1 cellular context compared by ENCODE assay signal in the genomic region with DNA sequence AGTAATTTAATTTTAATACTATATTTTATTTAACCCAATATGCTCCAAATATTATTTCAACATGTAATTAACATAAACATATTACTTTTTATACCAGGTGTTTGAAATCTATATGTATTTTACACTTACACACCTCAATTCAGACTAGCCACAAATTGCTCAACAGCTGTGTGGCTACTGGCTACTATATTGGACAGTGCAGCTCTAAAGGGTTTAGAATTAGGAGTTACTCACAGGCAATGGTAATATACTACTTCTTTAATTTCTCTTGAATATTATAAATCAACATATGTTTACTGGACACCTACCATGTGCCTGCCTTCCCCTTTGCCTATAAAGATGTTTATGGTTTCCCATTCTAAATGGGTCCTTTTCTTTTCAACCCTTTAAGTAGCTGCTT.
TF ChIP-seq lines count a peak whose summit lies in the region.

No MANE protein-coding gene starts in this region.

TF ChIP-seq in SK-N-SH, 30 proteins besides CTCF, POLR2A, EP300 and RAD21 (continued from another document):
- TF ChIP-seq, protein P1, sequence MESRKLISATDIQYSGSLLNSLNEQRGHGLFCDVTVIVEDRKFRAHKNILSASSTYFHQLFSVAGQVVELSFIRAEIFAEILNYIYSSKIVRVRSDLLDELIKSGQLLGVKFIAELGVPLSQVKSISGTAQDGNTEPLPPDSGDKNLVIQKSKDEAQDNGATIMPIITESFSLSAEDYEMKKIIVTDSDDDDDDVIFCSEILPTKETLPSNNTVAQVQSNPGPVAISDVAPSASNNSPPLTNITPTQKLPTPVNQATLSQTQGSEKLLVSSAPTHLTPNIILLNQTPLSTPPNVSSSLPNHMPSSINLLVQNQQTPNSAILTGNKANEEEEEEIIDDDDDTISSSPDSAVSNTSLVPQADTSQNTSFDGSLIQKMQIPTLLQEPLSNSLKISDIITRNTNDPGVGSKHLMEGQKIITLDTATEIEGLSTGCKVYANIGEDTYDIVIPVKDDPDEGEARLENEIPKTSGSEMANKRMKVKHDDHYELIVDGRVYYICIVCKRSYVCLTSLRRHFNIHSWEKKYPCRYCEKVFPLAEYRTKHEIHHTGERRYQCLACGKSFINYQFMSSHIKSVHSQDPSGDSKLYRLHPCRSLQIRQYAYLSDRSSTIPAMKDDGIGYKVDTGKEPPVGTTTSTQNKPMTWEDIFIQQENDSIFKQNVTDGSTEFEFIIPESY (IDR thresholded peaks at IDR 0.05; ENCODE audit: borderline replicate concordance, low read depth) = no peak
- TF ChIP-seq GATA2 (CRISPR knock-in tag; IDR thresholded peaks at IDR 0.05) (no peak), FOSL2 (IDR thresholded peaks at IDR 0.05; ENCODE audit: borderline replicate concordance, low read depth) (no peak), TEAD4 (IDR thresholded peaks at IDR 0.05; ENCODE audit: borderline replicate concordance, insufficient read depth) (no peak), RXRA (IDR thresholded peaks at IDR 0.05; ENCODE audit: borderline replicate concordance, low read depth) (no peak), TCF12 (IDR thresholded peaks at IDR 0.05) (no peak), MEF2A (IDR thresholded peaks at IDR 0.05; ENCODE audit: borderline replicate concordance, low read depth) (no peak), EZH2phosphoT487 (IDR thresholded peaks at IDR 0.05; ENCODE audit: borderline replicate concordance, low read depth) (no peak), NRF1 (IDR thresholded peaks at IDR 0.05; ENCODE audit: low read depth, low read length) (no peak), ELF1 (IDR thresholded peaks at IDR 0.05) (no peak)
- TF ChIP-seq, protein P2, sequence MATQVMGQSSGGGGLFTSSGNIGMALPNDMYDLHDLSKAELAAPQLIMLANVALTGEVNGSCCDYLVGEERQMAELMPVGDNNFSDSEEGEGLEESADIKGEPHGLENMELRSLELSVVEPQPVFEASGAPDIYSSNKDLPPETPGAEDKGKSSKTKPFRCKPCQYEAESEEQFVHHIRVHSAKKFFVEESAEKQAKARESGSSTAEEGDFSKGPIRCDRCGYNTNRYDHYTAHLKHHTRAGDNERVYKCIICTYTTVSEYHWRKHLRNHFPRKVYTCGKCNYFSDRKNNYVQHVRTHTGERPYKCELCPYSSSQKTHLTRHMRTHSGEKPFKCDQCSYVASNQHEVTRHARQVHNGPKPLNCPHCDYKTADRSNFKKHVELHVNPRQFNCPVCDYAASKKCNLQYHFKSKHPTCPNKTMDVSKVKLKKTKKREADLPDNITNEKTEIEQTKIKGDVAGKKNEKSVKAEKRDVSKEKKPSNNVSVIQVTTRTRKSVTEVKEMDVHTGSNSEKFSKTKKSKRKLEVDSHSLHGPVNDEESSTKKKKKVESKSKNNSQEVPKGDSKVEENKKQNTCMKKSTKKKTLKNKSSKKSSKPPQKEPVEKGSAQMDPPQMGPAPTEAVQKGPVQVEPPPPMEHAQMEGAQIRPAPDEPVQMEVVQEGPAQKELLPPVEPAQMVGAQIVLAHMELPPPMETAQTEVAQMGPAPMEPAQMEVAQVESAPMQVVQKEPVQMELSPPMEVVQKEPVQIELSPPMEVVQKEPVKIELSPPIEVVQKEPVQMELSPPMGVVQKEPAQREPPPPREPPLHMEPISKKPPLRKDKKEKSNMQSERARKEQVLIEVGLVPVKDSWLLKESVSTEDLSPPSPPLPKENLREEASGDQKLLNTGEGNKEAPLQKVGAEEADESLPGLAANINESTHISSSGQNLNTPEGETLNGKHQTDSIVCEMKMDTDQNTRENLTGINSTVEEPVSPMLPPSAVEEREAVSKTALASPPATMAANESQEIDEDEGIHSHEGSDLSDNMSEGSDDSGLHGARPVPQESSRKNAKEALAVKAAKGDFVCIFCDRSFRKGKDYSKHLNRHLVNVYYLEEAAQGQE (IDR thresholded peaks at IDR 0.05; ENCODE audit: low read depth, low read length) = no peak
- TF ChIP-seq, protein P3, sequence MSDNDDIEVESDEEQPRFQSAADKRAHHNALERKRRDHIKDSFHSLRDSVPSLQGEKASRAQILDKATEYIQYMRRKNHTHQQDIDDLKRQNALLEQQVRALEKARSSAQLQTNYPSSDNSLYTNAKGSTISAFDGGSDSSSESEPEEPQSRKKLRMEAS (IDR thresholded peaks at IDR 0.05; ENCODE audit: low read depth) = no peak
